8 cellular contexts compared by ENCODE assay signal in genomic region chr2:119641562-119642258, GRCh38. TPM values are rescaled to one million over a fixed set of nuclear protein-coding genes. Genes with fewer than 3 reads are reported as not detected.
DNase-seq lines count a peak whose midpoint lies in the region; ATAC-seq, FAIRE-seq and TF ChIP-seq lines count a peak whose summit lies in the region.

No MANE protein-coding gene starts in this region.

- FAIRE-seq in bronchial epithelial cell (lab: Jason Lieb, UNC), result no peak

- H3K36me3 ChIP-seq in bronchial epithelial cell (ENCODE audit: control insufficient read depth, insufficient read depth, low read length), result no peaks in the 10 kb centered on the region

- peak; percentile 37 for DNase-seq in AG04450 (ENCODE audit: low read depth, low spot score)
- peak; percentile 41 for DNase-seq in NCI-H2196 treated with DMSO at 0.1 percent for 48 hours (lab: John Stamatoyannopoulos, UW; ENCODE audit: unreplicated experiment)
- DNase-seq in activated CD4-positive, CD25-positive, alpha-beta regulatory T cell (lab: John Stamatoyannopoulos, UW), result peak; percentile 12 to 53 (median 44)
- peak; percentile 68 for DNase-seq in bronchial epithelial cell (ENCODE audit: low read depth)
- peak; percentile 92 for DNase-seq in islet precursor cell
- DNase-seq in stimulated activated CD4-positive, alpha-beta T cell treated with anti-CD3 and anti-CD28 coated beads, Interleukin-1b, Interleukin-23, amount 100 ng/mL, for 24 hours (ENCODE audit: low read depth in 4 of 4, low spot score in 1 of 4), result peak; percentile 44 to 61 (median 56)

- H3K9me3 ChIP-seq in AG04450 (ENCODE audit: control insufficient read depth, insufficient read depth, low read length), result no peaks in the 10 kb centered on the region

- H3K4me3 ChIP-seq in AG04450 (ENCODE audit: low read depth, low read length), result no peak overlapping the region
- H3K4me3 ChIP-seq in bronchial epithelial cell (ENCODE audit: low read depth, low read length), result no peak overlapping the region

- TF ChIP-seq CTCF in AG04450 (IDR thresholded peaks at IDR 0.05; ENCODE audit: low read depth, low read length) (peak; percentile 98), bronchial epithelial cell (IDR thresholded peaks at IDR 0.05; ENCODE audit: insufficient read depth, low read length, severe bottlenecking) (peak; percentile 96)

- H3K27ac ChIP-seq in AG04450 (ENCODE audit: low read depth, low read length), result no peak overlapping the region

- ATAC-seq in GM18861 (IDR thresholded peaks at IDR 0.05; ENCODE audit: unreplicated experiment) (peak; percentile 92), HG03064 (IDR thresholded peaks at IDR 0.05; ENCODE audit: low read depth, unreplicated experiment) (peak; percentile 97)

- POLR2A ChIA-PET in AG04450 (lab: Yijun Ruan, JAX), result no interaction called here

- H3K27me3 ChIP-seq in AG04450 (ENCODE audit: control insufficient read depth, insufficient read depth, low read length) (peaks cover 15% of the 10 kb centered on the region), bronchial epithelial cell (ENCODE audit: control insufficient read depth, insufficient read depth, low read length) (no peaks in the 10 kb centered on the region)

- CTCF ChIA-PET in AG04450 (lab: Charles Lee), result interaction anchor here (0.6 to 3.9 kb wide), 32 partner anchors 8 to 1656 kb away, joined by 3 to 52 read pairs (median 4); no protein-coding TSS in a partner anchor

RNA-seq across cellular contexts. Expression of gene TMEM177, which starts 37.3 kb away (rescaled TPM):
- polyA plus RNA-seq in AG04450 (2011; rRNA removed), result 6.7 and 7.5 TPM in 2 replicates
- polyA minus RNA-seq in AG04450 (2011; rRNA and poly(A)+ RNA removed), result 6.6 and 9.4 TPM in 2 replicates
- total RNA-seq in bronchial epithelial cell, result 6.6 and 9.6 TPM in 2 replicates

Comparison
In these comparisons a context has a peak if more than half of its experiments do, and no peak if none do; other contexts are left out.
1. DNase-seq: peak in every context shown above with its lines; median percentile 92 in islet precursor cell; 68 in bronchial epithelial cell; 56 in stimulated activated CD4-positive, alpha-beta T cell treated with anti-CD3 and anti-CD28 coated beads, Interleukin-1b, Interleukin-23, amount 100 ng/mL, for 24 hours; 44 in activated CD4-positive, CD25-positive, alpha-beta regulatory T cell; 41 in NCI-H2196 treated with DMSO at 0.1 percent for 48 hours; 37 in AG04450.